19 cellular contexts compared by ENCODE assay signal in genomic region chr15:52164631-52165265, GRCh38. TPM values are rescaled to one million over a fixed set of nuclear protein-coding genes. Genes with fewer than 3 reads are reported as not detected.
A peak's percentile ranks its signal among the peaks of the same experiment; 100 is the strongest.
DNase-seq lines count a peak whose midpoint lies in the region; ATAC-seq and TF ChIP-seq lines count a peak whose summit lies in the region.
"Had no signal": no experiment of that assay in that cellular context is flagged by ENCODE, and none has a peak within 500 bp of the region (broad histone marks: within the 10 kb centered on the region; RNA-seq: fewer than 3 reads in every experiment).

No MANE protein-coding gene starts in this region.

- H3K4me3 Mint-ChIP-seq in activated T-cell treated with anti-CD3 and anti-CD28 coated beads, Interleukin-2, amount 50 U/mL, for 24 hours: no peak overlapping the region
- no peak overlapping the region for H3K4me3 Mint-ChIP-seq in activated naive CD8-positive, alpha-beta T cell treated with anti-CD3 and anti-CD28 coated beads, Interleukin-2, amount 10 ng/mL, durations not matched to agents 7 days and 5 days
- no peak overlapping the region for H3K4me3 Mint-ChIP-seq in naive thymus-derived CD8-positive, alpha-beta T cell
- H3K4me3 Mint-ChIP-seq: natural killer cell treated with Interleukin-12 subunit alpha and Interleukin-12 subunit beta and Interleukin-15 and Interleukin-18, amount 100 ng/mL, for 72 hours had no signal

- no peaks in the 10 kb centered on the region for H3K9me3 Mint-ChIP-seq in activated T-cell treated with anti-CD3 and anti-CD28 coated beads, Interleukin-2, amount 50 U/mL, for 24 hours
- H3K9me3 Mint-ChIP-seq in activated naive CD8-positive, alpha-beta T cell treated with anti-CD3 and anti-CD28 coated beads, Interleukin-2, amount 10 ng/mL, durations not matched to agents 7 days and 5 days: peaks cover 1% of the 10 kb centered on the region
- H3K9me3 Mint-ChIP-seq in naive thymus-derived CD8-positive, alpha-beta T cell: no peaks in the 10 kb centered on the region
- H3K9me3 Mint-ChIP-seq: natural killer cell treated with Interleukin-12 subunit alpha and Interleukin-12 subunit beta and Interleukin-15 and Interleukin-18, amount 100 ng/mL, for 72 hours had no signal

- no peaks in the 10 kb centered on the region for H3K9me3 ChIP-seq in thyroid gland
- H3K9me3 ChIP-seq: left lung, right atrium auricular region had no signal

- TF ChIP-seq POLR2A in thyroid gland (IDR thresholded peaks at IDR 0.05): no peak

- peaks cover 34% of the 10 kb centered on the region for H3K4me1 Mint-ChIP-seq in activated T-cell treated with anti-CD3 and anti-CD28 coated beads, Interleukin-2, amount 50 U/mL, for 24 hours (ENCODE audit: low read depth)
- peaks cover 12% of the 10 kb centered on the region for H3K4me1 Mint-ChIP-seq in activated naive CD8-positive, alpha-beta T cell treated with anti-CD3 and anti-CD28 coated beads, Interleukin-2, amount 10 ng/mL, durations not matched to agents 7 days and 5 days
- peaks cover 22 to 51% (median 39%) of the 10 kb centered on the region in 4 donors for H3K4me1 Mint-ChIP-seq in naive thymus-derived CD8-positive, alpha-beta T cell

- WGBS in thyroid gland, 2 donors: 88 to 90% methylated on average over 2 of the region's 2 CpGs

- no peak overlapping the region for H3K27ac ChIP-seq in thyroid gland
- H3K27ac ChIP-seq: left lung, right atrium auricular region had no signal

- no peaks in the 10 kb centered on the region for H3K27me3 Mint-ChIP-seq in activated T-cell treated with anti-CD3 and anti-CD28 coated beads, Interleukin-2, amount 50 U/mL, for 24 hours
- H3K27me3 Mint-ChIP-seq in activated naive CD8-positive, alpha-beta T cell treated with anti-CD3 and anti-CD28 coated beads, Interleukin-2, amount 10 ng/mL, durations not matched to agents 7 days and 5 days: no peaks in the 10 kb centered on the region
- H3K27me3 Mint-ChIP-seq in naive thymus-derived CD8-positive, alpha-beta T cell: no peaks in the 10 kb centered on the region
- H3K27me3 Mint-ChIP-seq: natural killer cell treated with Interleukin-12 subunit alpha and Interleukin-12 subunit beta and Interleukin-15 and Interleukin-18, amount 100 ng/mL, for 72 hours had no signal

- H3K36me3 Mint-ChIP-seq in activated T-cell treated with anti-CD3 and anti-CD28 coated beads, Interleukin-2, amount 50 U/mL, for 24 hours (ENCODE audit: low read depth): peaks cover 28% of the 10 kb centered on the region
- H3K36me3 Mint-ChIP-seq in activated naive CD8-positive, alpha-beta T cell treated with anti-CD3 and anti-CD28 coated beads, Interleukin-2, amount 10 ng/mL, durations not matched to agents 7 days and 5 days: peaks cover 12% of the 10 kb centered on the region
- H3K36me3 Mint-ChIP-seq in naive thymus-derived CD8-positive, alpha-beta T cell: peaks cover 4 to 41% (median 21%) of the 10 kb centered on the region in 3 donors
- H3K36me3 Mint-ChIP-seq: natural killer cell treated with Interleukin-12 subunit alpha and Interleukin-12 subunit beta and Interleukin-15 and Interleukin-18, amount 100 ng/mL, for 72 hours had no signal

- no peak for DNase-seq in activated T-cell treated with anti-CD3 and anti-CD28 coated beads, Interleukin-2, amount 50 U/mL, for 24 hours
- DNase-seq in activated T-cell treated with anti-CD3 and anti-CD28 coated beads for 4 hours: no peak
- DNase-seq in NAMALWA (ENCODE audit: low spot score): peak; percentile 63
- no peak for DNase-seq in activated naive CD8-positive, alpha-beta T cell treated with anti-CD3 and anti-CD28 coated beads, Interleukin-2, amount 10 ng/mL, durations not matched to agents 7 days and 5 days
- peak in 2 of 10 donors; percentile 32 to 41 for DNase-seq in naive thymus-derived CD8-positive, alpha-beta T cell
- DNase-seq in thyroid gland: no peak
- DNase-seq: activated CD4-positive, alpha-beta T cell treated with anti-CD3 and anti-CD28 coated beads for 1 hour; caudate nucleus; DMS53; hypothalamus; left lung; NCI-H1694 treated with DMSO at 0.1 percent for 48 hours; SW 1271 had no signal

- no peak overlapping the region for H3K4me3 ChIP-seq in thyroid gland (replicated peaks in 1 of 3)
- H3K4me3 ChIP-seq: left lung, right atrium auricular region had no signal

- no peaks in the 10 kb centered on the region for H3K4me1 ChIP-seq in thyroid gland
- H3K4me1 ChIP-seq: left lung had no signal

- H3K36me3 ChIP-seq in thyroid gland: peaks cover 0 to 4% of the 10 kb centered on the region in 2 donors

- POLR2A ChIA-PET in activated naive CD8-positive, alpha-beta T cell treated with anti-CD3 and anti-CD28 coated beads, Interleukin-2, amount 10 ng/mL, durations not matched to agents 7 days and 5 days (lab: Charles Lee): no interaction called here
- POLR2A ChIA-PET in naive thymus-derived CD8-positive, alpha-beta T cell (lab: Charles Lee): interaction anchor here (0.7 to 3.3 kb wide), 3 partner anchors 14 to 140 kb away, joined by 3 to 19 read pairs (median 7); no protein-coding TSS in a partner anchor

- intact Hi-C loops in thyroid gland (cut with DNase I): no loop called here

- no peaks in the 10 kb centered on the region for H3K27me3 ChIP-seq in thyroid gland
- H3K27me3 ChIP-seq: left lung, right atrium auricular region had no signal

- peak overlapping the region; percentile 65 for H3K27ac Mint-ChIP-seq in activated T-cell treated with anti-CD3 and anti-CD28 coated beads, Interleukin-2, amount 50 U/mL, for 24 hours
- no peak overlapping the region for H3K27ac Mint-ChIP-seq in activated naive CD8-positive, alpha-beta T cell treated with anti-CD3 and anti-CD28 coated beads, Interleukin-2, amount 10 ng/mL, durations not matched to agents 7 days and 5 days
- peak overlapping the region in 9 of 10 donors; percentile 1 to 84 (median 48) for H3K27ac Mint-ChIP-seq in naive thymus-derived CD8-positive, alpha-beta T cell

- ATAC-seq in activated naive CD8-positive, alpha-beta T cell treated with anti-CD3 and anti-CD28 coated beads, Interleukin-2, amount 10 ng/mL, durations not matched to agents 7 days and 5 days (ENCODE audit: low read depth): peak; percentile 58
- ATAC-seq in naive thymus-derived CD8-positive, alpha-beta T cell: peak; percentile 81 to 86
- ATAC-seq in GM21515 (IDR thresholded peaks at IDR 0.05; ENCODE audit: unreplicated experiment) (no peak), HG02981 (IDR thresholded peaks at IDR 0.05; ENCODE audit: unreplicated experiment) (no peak)
- ATAC-seq: HepG2; left lung; natural killer cell treated with Interleukin-12 subunit alpha and Interleukin-12 subunit beta and Interleukin-15 and Interleukin-18, amount 100 ng/mL, for 72 hours had no signal

- TF ChIP-seq CTCF in thyroid gland (IDR thresholded peaks at IDR 0.05): no peak

RNA-seq across cellular contexts. Expression of gene GNB5, which starts 26.4 kb away (rescaled TPM):
- 10 to 100 TPM; 36.1 to 40.5 TPM for total RNA-seq in activated naive CD8-positive, alpha-beta T cell treated with anti-CD3 and anti-CD28 coated beads, Interleukin-2, amount 10 ng/mL, durations not matched to agents 7 days and 5 days
- total RNA-seq in naive thymus-derived CD8-positive, alpha-beta T cell: 10 to 100 TPM; 45.2 to 48.5 TPM
- 10 to 100 TPM; 32.4 to 41.7 (median 32.8) TPM for polyA plus RNA-seq in naive thymus-derived CD8-positive, alpha-beta T cell
- total RNA-seq in thyroid gland: 10 to 100 TPM; 49.6 to 62.1 (median 54.4) TPM

RNA-seq across cellular contexts. Expression of gene BCL2L10, which starts 52.2 kb away (rescaled TPM):
- total RNA-seq in activated naive CD8-positive, alpha-beta T cell treated with anti-CD3 and anti-CD28 coated beads, Interleukin-2, amount 10 ng/mL, durations not matched to agents 7 days and 5 days: under 1 TPM; 0.28 to 0.37 TPM
- under 1 TPM; 0.39 to 0.77 TPM for total RNA-seq in naive thymus-derived CD8-positive, alpha-beta T cell
- not detected for polyA plus RNA-seq in naive thymus-derived CD8-positive, alpha-beta T cell
- under 1 TPM in 1 of 4 donors, not detected in 3; 0.58 TPM for total RNA-seq in thyroid gland
- total RNA-seq: HepG2; natural killer cell treated with Interleukin-12 subunit alpha and Interleukin-12 subunit beta and Interleukin-15 and Interleukin-18, amount 100 ng/mL, for 72 hours; urinary bladder had no signal
- polyA plus RNA-seq: HepG2 had no signal

Comparison
In these comparisons a context has a peak if more than half of its experiments do, and no peak if none do; other contexts are left out.
1. ATAC-seq: peak in activated naive CD8-positive, alpha-beta T cell treated with anti-CD3 and anti-CD28 coated beads, Interleukin-2, amount 10 ng/mL, durations not matched to agents 7 days and 5 days (single experiment) and naive thymus-derived CD8-positive, alpha-beta T cell (2 of 2); none in GM21515 (single experiment) and HG02981 (single experiment).